8 cellular contexts compared by ENCODE assay signal in the genomic region with DNA sequence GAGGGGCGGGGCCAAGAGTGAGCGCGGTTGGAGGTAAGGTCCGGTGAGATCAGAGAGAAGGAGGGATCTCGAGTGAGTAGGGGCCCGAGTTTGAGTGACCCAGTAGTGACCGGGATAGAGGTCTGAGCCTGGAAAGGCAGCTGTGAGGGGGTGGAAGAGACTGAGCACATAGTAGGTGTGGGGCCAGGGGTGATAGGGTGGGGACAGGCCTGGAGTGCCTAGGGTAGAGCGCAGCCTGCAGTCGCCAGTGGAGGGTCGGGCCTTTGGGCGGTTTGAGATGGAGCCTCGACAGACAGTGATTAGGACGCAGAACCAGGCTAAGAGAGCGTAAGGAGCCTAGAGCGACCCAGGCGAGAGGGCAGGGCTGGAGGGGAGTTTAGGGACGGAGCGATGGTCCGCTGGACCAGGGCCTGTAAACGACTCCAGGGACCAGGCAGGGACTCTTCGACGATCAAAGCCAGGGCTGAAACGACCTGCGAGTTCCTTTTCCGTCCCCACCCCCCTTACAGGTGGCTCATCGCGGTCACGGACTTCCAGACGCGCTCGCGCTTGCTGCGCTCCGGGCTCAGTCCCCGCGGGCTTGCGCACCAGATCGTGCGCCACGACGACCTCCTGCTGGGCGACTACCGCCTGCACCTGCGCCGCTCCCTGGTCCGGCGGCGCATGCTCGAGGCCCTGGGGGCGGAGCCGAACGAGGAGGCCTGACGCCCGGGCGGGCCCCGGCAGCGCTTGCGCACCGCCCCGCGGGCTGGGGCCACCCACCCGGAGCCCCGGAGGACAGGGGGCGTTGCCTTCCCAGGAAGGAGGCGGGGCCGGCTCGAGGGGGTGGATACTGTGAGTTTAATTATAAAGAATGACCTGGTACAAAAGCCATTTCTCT. TPM values are rescaled to one million over a fixed set of nuclear protein-coding genes. Genes with fewer than 3 reads are reported as not detected.
DNase-seq lines count a peak whose midpoint lies in the region; ATAC-seq lines count a peak whose summit lies in the region.

No MANE protein-coding gene starts in this region.

- DNase-seq in NCI-H146 (lab: John Stamatoyannopoulos, UW): peak; percentile 50
- no peak for DNase-seq in NCI-H146 treated with DMSO at 0.1 percent for 48 hours (lab: John Stamatoyannopoulos, UW; ENCODE audit: unreplicated experiment)
- peak; percentile 64 for DNase-seq in RPMI7951 (ENCODE audit: low read depth)
- DNase-seq in activated naive CD8-positive, alpha-beta T cell treated with anti-CD3 and anti-CD28 coated beads for 36 hours: peak; percentile 92
- DNase-seq in left ventricle myocardium superior: peak; percentile 68
- peak; percentile 41 for DNase-seq in pulmonary artery endothelial cell (ENCODE audit: low read depth, low spot score)
- no peak for DNase-seq in NCI-H2029 treated with DMSO at 0.1 percent for 48 hours (lab: John Stamatoyannopoulos, UW)

- intact Hi-C loops in left ventricle myocardium superior (cut with micrococcal nuclease): no loop called here

- peak; percentile 84 for ATAC-seq in left ventricle myocardium superior
- no peak for ATAC-seq in GM18517 (IDR thresholded peaks at IDR 0.05; ENCODE audit: unreplicated experiment)

- peak overlapping the region; percentile 89 for H3K4me3 Mint-ChIP-seq in activated naive CD8-positive, alpha-beta T cell treated with anti-CD3 and anti-CD28 coated beads for 36 hours

- peaks cover 17% of the 10 kb centered on the region for H3K4me1 Mint-ChIP-seq in activated naive CD8-positive, alpha-beta T cell treated with anti-CD3 and anti-CD28 coated beads for 36 hours

- H3K27ac Mint-ChIP-seq in activated naive CD8-positive, alpha-beta T cell treated with anti-CD3 and anti-CD28 coated beads for 36 hours: peak overlapping the region; percentile 95

- H3K9me3 Mint-ChIP-seq in activated naive CD8-positive, alpha-beta T cell treated with anti-CD3 and anti-CD28 coated beads for 36 hours: peaks cover 13% of the 10 kb centered on the region

- peaks cover 3% of the 10 kb centered on the region for H3K36me3 Mint-ChIP-seq in activated naive CD8-positive, alpha-beta T cell treated with anti-CD3 and anti-CD28 coated beads for 36 hours

- H3K27me3 Mint-ChIP-seq in activated naive CD8-positive, alpha-beta T cell treated with anti-CD3 and anti-CD28 coated beads for 36 hours: peaks cover 75% of the 10 kb centered on the region

RNA-seq across cellular contexts. Expression of a gene that starts 9.4 kb away (rescaled TPM):
- total RNA-seq in RPMI7951 (2014; rRNA removed; shearing (Covaris generic)): not detected in 2 replicates
- total RNA-seq in activated naive CD8-positive, alpha-beta T cell treated with anti-CD3 and anti-CD28 coated beads for 36 hours: 1 to 10 TPM; 2.6 to 2.9 TPM
- total RNA-seq in left ventricle myocardium superior (2.7 TPM), pulmonary artery endothelial cell (0.59 and 0.63 TPM in 2 replicates)

RNA-seq across cellular contexts. Expression of a gene that starts 19.0 kb away (rescaled TPM):
- total RNA-seq in RPMI7951 (2014; rRNA removed; shearing (Covaris generic)): not detected in 2 replicates
- total RNA-seq in activated naive CD8-positive, alpha-beta T cell treated with anti-CD3 and anti-CD28 coated beads for 36 hours: 1 to 10 TPM; 1.4 to 1.9 TPM
- total RNA-seq in left ventricle myocardium superior (0.15 TPM), pulmonary artery endothelial cell (0.04 TPM in 1 of 2 replicates, not detected in the other)

Comparison
In these comparisons a context has a peak if more than half of its experiments do, and no peak if none do; other contexts are left out.
1. DNase-seq: peak in NCI-H146 (single experiment), RPMI7951 (single experiment), activated naive CD8-positive, alpha-beta T cell treated with anti-CD3 and anti-CD28 coated beads for 36 hours (single experiment), left ventricle myocardium superior (single experiment) and pulmonary artery endothelial cell (single experiment); none in NCI-H146 treated with DMSO at 0.1 percent for 48 hours (single experiment) and NCI-H2029 treated with DMSO at 0.1 percent for 48 hours (single experiment).